In genomic region chr2:231514951-231515297, GRCh38 we compare ENCODE assay signal across 8 cellular contexts. TPM values are rescaled to one million over a fixed set of nuclear protein-coding genes. Genes with fewer than 3 reads are reported as not detected.
DNase-seq lines count a peak whose midpoint lies in the region; ATAC-seq, FAIRE-seq and TF ChIP-seq lines count a peak whose summit lies in the region.

No MANE protein-coding gene starts in this region.

- H3K36me3 Mint-ChIP-seq in activated CD4-positive, alpha-beta T cell treated with anti-CD3 and anti-CD28 coated beads for 36 hours (ENCODE audit: low read depth): peaks cover 6% of the 10 kb centered on the region
- peaks cover 3% of the 10 kb centered on the region for H3K36me3 Mint-ChIP-seq in activated T-helper 2 cell treated with anti-CD3 and anti-CD28 coated beads, Interferon-gamma antibody, Interleukin-2, Interleukin-4, amounts not matched to agents 10 μg/mL and 5 μg/mL and 100 μg/mL, durations not matched to agents 14 hours and 24 hours and 36 hours (ENCODE audit: low read depth)

- ATAC-seq in activated CD4-positive, alpha-beta T cell treated with anti-CD3 and anti-CD28 coated beads for 36 hours: no peak
- ATAC-seq in HG03159 (IDR thresholded peaks at IDR 0.05; ENCODE audit: unreplicated experiment) (no peak), HG02852 (IDR thresholded peaks at IDR 0.05; ENCODE audit: unreplicated experiment) (no peak), HG03039 (IDR thresholded peaks at IDR 0.05; ENCODE audit: unreplicated experiment) (no peak)

- TF ChIP-seq CTCF in keratinocyte (optimal IDR thresholded peaks at IDR 0.05 in 1 of 3, IDR thresholded peaks at IDR 0.05 in 1 of 3, conservative IDR thresholded peaks at IDR 0.05 in 1 of 3; ENCODE audit: extremely low read depth in 1 of 3, insufficient read depth in 2 of 3, low read length in 3 of 3): no peak
- no peak for TF ChIP-seq CTCF in suprapubic skin (IDR thresholded peaks at IDR 0.05)

- H3K36me3 ChIP-seq in keratinocyte (ENCODE audit: control insufficient read depth in 2 of 2, extremely low read depth in 1 of 2, insufficient read depth in 2 of 2, low read length in 2 of 2) (no peaks in the 10 kb centered on the region), suprapubic skin (no peaks in the 10 kb centered on the region)

- no peak for TF ChIP-seq POLR2A in suprapubic skin (IDR thresholded peaks at IDR 0.05)

- WGBS in suprapubic skin: 29% methylated on average over 7 of the region's 7 CpGs

- H3K9me1 ChIP-seq in keratinocyte (ENCODE audit: control insufficient read depth, extremely low read depth, insufficient read depth, low read length): no peaks in the 10 kb centered on the region

- no peak for TF ChIP-seq EP300 in suprapubic skin (IDR thresholded peaks at IDR 0.05)

- H3K4me3 Mint-ChIP-seq in activated CD4-positive, alpha-beta T cell treated with anti-CD3 and anti-CD28 coated beads for 36 hours: peak overlapping the region; percentile 83
- peak overlapping the region; percentile 95 for H3K4me3 Mint-ChIP-seq in activated T-helper 2 cell treated with anti-CD3 and anti-CD28 coated beads, Interferon-gamma antibody, Interleukin-2, Interleukin-4, amounts not matched to agents 10 μg/mL and 5 μg/mL and 100 μg/mL, durations not matched to agents 14 hours and 24 hours and 36 hours (ENCODE audit: low read depth)

- peak overlapping the region; percentile 81 for H3K9ac ChIP-seq in keratinocyte (ENCODE audit: control insufficient read depth, extremely low read depth, insufficient read depth, low read length)

- H3K27ac ChIP-seq in keratinocyte (ENCODE audit: control insufficient read depth, insufficient read depth, low read length) (peak overlapping the region; percentile 58), suprapubic skin (peak overlapping the region; percentile 91)

- H3K27ac Mint-ChIP-seq in activated CD4-positive, alpha-beta T cell treated with anti-CD3 and anti-CD28 coated beads for 36 hours: peak overlapping the region; percentile 95
- peak overlapping the region; percentile 98 for H3K27ac Mint-ChIP-seq in activated T-helper 2 cell treated with anti-CD3 and anti-CD28 coated beads, Interferon-gamma antibody, Interleukin-2, Interleukin-4, amounts not matched to agents 10 μg/mL and 5 μg/mL and 100 μg/mL, durations not matched to agents 14 hours and 24 hours and 36 hours

- no peaks in the 10 kb centered on the region for H3K27me3 ChIP-seq in keratinocyte (ENCODE audit: control insufficient read depth, extremely low read depth, insufficient read depth, low read length)
- H3K27me3 ChIP-seq in suprapubic skin: no peaks in the 10 kb centered on the region

- H3K4me3 ChIP-seq in keratinocyte (ENCODE audit: control insufficient read depth in 2 of 3, extremely low read depth in 1 of 3, insufficient read depth in 2 of 3, low read depth in 1 of 3, low read length in 3 of 3): peak overlapping the region; percentile 46 to 78 (median 57)
- peak overlapping the region; percentile 77 for H3K4me3 ChIP-seq in suprapubic skin

- POLR2A ChIA-PET in activated CD4-positive, alpha-beta T cell treated with anti-CD3 and anti-CD28 coated beads for 36 hours (lab: Charles Lee): interaction anchor here (0.6 to 1.6 kb wide), 5 partner anchors 51 to 192 kb away, joined by 3 to 15 read pairs (median 3); partner anchors contain the start of gene NCL

- H3K4me2 ChIP-seq in keratinocyte (ENCODE audit: control insufficient read depth, extremely low read depth, insufficient read depth, low read depth, low read length): peak overlapping the region; percentile 96

- H3K79me2 ChIP-seq in keratinocyte (ENCODE audit: control insufficient read depth, insufficient read depth, low read length): no peaks in the 10 kb centered on the region

- no peaks in the 10 kb centered on the region for H3K9me3 Mint-ChIP-seq in activated CD4-positive, alpha-beta T cell treated with anti-CD3 and anti-CD28 coated beads for 36 hours (ENCODE audit: low read depth)
- H3K9me3 Mint-ChIP-seq in activated T-helper 2 cell treated with anti-CD3 and anti-CD28 coated beads, Interferon-gamma antibody, Interleukin-2, Interleukin-4, amounts not matched to agents 10 μg/mL and 5 μg/mL and 100 μg/mL, durations not matched to agents 14 hours and 24 hours and 36 hours: no peaks in the 10 kb centered on the region

- H2AFZ ChIP-seq in keratinocyte (ENCODE audit: control insufficient read depth, low read length): peak overlapping the region; percentile 95

- no peaks in the 10 kb centered on the region for H3K27me3 Mint-ChIP-seq in activated CD4-positive, alpha-beta T cell treated with anti-CD3 and anti-CD28 coated beads for 36 hours
- no peaks in the 10 kb centered on the region for H3K27me3 Mint-ChIP-seq in activated T-helper 2 cell treated with anti-CD3 and anti-CD28 coated beads, Interferon-gamma antibody, Interleukin-2, Interleukin-4, amounts not matched to agents 10 μg/mL and 5 μg/mL and 100 μg/mL, durations not matched to agents 14 hours and 24 hours and 36 hours (ENCODE audit: low read depth)

- peaks cover 13% of the 10 kb centered on the region for H3K4me1 Mint-ChIP-seq in activated CD4-positive, alpha-beta T cell treated with anti-CD3 and anti-CD28 coated beads for 36 hours
- H3K4me1 Mint-ChIP-seq in activated T-helper 2 cell treated with anti-CD3 and anti-CD28 coated beads, Interferon-gamma antibody, Interleukin-2, Interleukin-4, amounts not matched to agents 10 μg/mL and 5 μg/mL and 100 μg/mL, durations not matched to agents 14 hours and 24 hours and 36 hours (ENCODE audit: low read depth): peaks cover 17% of the 10 kb centered on the region

- H4K20me1 ChIP-seq in keratinocyte (ENCODE audit: control insufficient read depth, extremely low read depth, insufficient read depth, low read length): no peaks in the 10 kb centered on the region

- dilution Hi-C loops in keratinocyte (cut with MboI; ENCODE audit: extremely low pct_ligation_motif_present, low sequenced_read_pairs): no loop called here

- no peak for FAIRE-seq in keratinocyte (lab: Jason Lieb, UNC)

- H3K9me3 ChIP-seq in keratinocyte (ENCODE audit: control insufficient read depth, low read depth, low read length): no peaks in the 10 kb centered on the region
- H3K9me3 ChIP-seq in suprapubic skin: no peaks in the 10 kb centered on the region

- peaks cover 10% of the 10 kb centered on the region for H3K4me1 ChIP-seq in keratinocyte (ENCODE audit: control insufficient read depth, extremely low read depth, insufficient read depth, low read length)
- H3K4me1 ChIP-seq in suprapubic skin: peaks cover 15% of the 10 kb centered on the region

- no peak for DNase-seq in activated CD4-positive, alpha-beta T cell treated with anti-CD3 and anti-CD28 coated beads for 36 hours
- no peak for DNase-seq in activated CD4-positive, alpha-beta T cell treated with anti-CD3 and anti-CD28 coated beads for 48 hours
- no peak for DNase-seq in activated T-helper 2 cell treated with anti-CD3 and anti-CD28 coated beads, Interferon-gamma antibody, Interleukin-2, Interleukin-4, amounts not matched to agents 10 μg/mL and 5 μg/mL and 100 μg/mL, durations not matched to agents 14 hours and 24 hours and 36 hours (ENCODE audit: low spot score)
- DNase-seq in keratinocyte (ENCODE audit: low read depth, low spot score): no peak
- peak in 1 of 2 donors; percentile 13 for DNase-seq in suprapubic skin (ENCODE audit: low spot score in 2 of 2)

- intact Hi-C loops in activated CD4-positive, alpha-beta T cell treated with anti-CD3 and anti-CD28 coated beads for 36 hours (cut with DNase I, micrococcal nuclease): loop anchor here (1.0 to 2.0 kb wide), 12 partner anchors 32 to 1036 kb away; partner anchors contain the start of genes NCL (in 2 of the 2), PDE6D (in 2 of the 2), ARMC9 (in 1 of the 2) and EIF4E2 (in 1 of the 2)
- intact Hi-C loops in activated T-helper 2 cell treated with anti-CD3 and anti-CD28 coated beads, Interferon-gamma antibody, Interleukin-2, Interleukin-4, amounts not matched to agents 10 μg/mL and 5 μg/mL and 100 μg/mL, durations not matched to agents 14 hours and 24 hours and 36 hours (cut with micrococcal nuclease): loop anchor here (1.0 to 2.0 kb wide), 6 partner anchors 16 to 266 kb away; partner anchors contain the start of genes NCL, NMUR1 and PDE6D

- CTCF ChIA-PET in activated CD4-positive, alpha-beta T cell treated with anti-CD3 and anti-CD28 coated beads for 36 hours (lab: Charles Lee): interaction anchor here (0.6 to 1.7 kb wide), 8 partner anchors 11 to 200 kb away, joined by 3 to 5 read pairs (median 4); no protein-coding TSS in a partner anchor

RNA-seq across cellular contexts. Expression of gene NMUR1, which starts 15.3 kb away (rescaled TPM):
- not detected for total RNA-seq in activated CD4-positive, alpha-beta T cell treated with anti-CD3 and anti-CD28 coated beads for 36 hours
- total RNA-seq in activated T-helper 2 cell treated with anti-CD3 and anti-CD28 coated beads, Interferon-gamma antibody, Interleukin-2, Interleukin-4, amounts not matched to agents 10 μg/mL and 5 μg/mL and 100 μg/mL, durations not matched to agents 14 hours and 24 hours and 36 hours: 0.16 and 0.28 TPM in 2 replicates
- not detected in 3 replicates for polyA plus RNA-seq in keratinocyte
- not detected for polyA plus RNA-seq in keratinocyte (2011; ENCODE audit: low read depth)
- polyA plus RNA-seq in keratinocyte (2011; cell fraction: cytosol; rRNA removed): not detected in 2 replicates
- polyA plus RNA-seq in keratinocyte (2011; cell fraction: nucleus; rRNA removed): not detected in 2 replicates
- polyA plus RNA-seq in keratinocyte (2012; ENCODE audit: low replicate concordance): not detected in 2 replicates
- not detected in 3 replicates for polyA minus RNA-seq in keratinocyte
- not detected for polyA minus RNA-seq in keratinocyte (2011; cell fraction: cytosol; rRNA and poly(A)+ RNA removed)
- not detected in 2 replicates for polyA minus RNA-seq in keratinocyte (2011; cell fraction: nucleus; rRNA and poly(A)+ RNA removed)
- total RNA-seq in suprapubic skin: under 1 TPM in 3 of 4 donors, not detected in 1; 0.15 to 0.31 (median 0.21) TPM

RNA-seq across cellular contexts. Expression of gene NCL, which starts 50.6 kb away (rescaled TPM):
- total RNA-seq in activated CD4-positive, alpha-beta T cell treated with anti-CD3 and anti-CD28 coated beads for 36 hours: 1,000 to 10,000 TPM; 1,311 to 1,332 TPM
- 1,292 and 1,329 TPM in 2 replicates for total RNA-seq in activated T-helper 2 cell treated with anti-CD3 and anti-CD28 coated beads, Interferon-gamma antibody, Interleukin-2, Interleukin-4, amounts not matched to agents 10 μg/mL and 5 μg/mL and 100 μg/mL, durations not matched to agents 14 hours and 24 hours and 36 hours
- polyA plus RNA-seq in keratinocyte: 103 to 247 TPM (median 123 TPM) in 3 replicates
- polyA plus RNA-seq in keratinocyte (2011; ENCODE audit: low read depth): 560 TPM
- 241 and 313 TPM in 2 replicates for polyA plus RNA-seq in keratinocyte (2011; cell fraction: cytosol; rRNA removed)
- polyA plus RNA-seq in keratinocyte (2011; cell fraction: nucleus; rRNA removed): 345 and 392 TPM in 2 replicates
- 186 and 511 TPM in 2 replicates for polyA plus RNA-seq in keratinocyte (2012; ENCODE audit: low replicate concordance)
- 15.1 to 107 TPM (median 36.5 TPM) in 3 replicates for polyA minus RNA-seq in keratinocyte
- 50.8 TPM for polyA minus RNA-seq in keratinocyte (2011; cell fraction: cytosol; rRNA and poly(A)+ RNA removed)
- 24.5 and 111 TPM in 2 replicates for polyA minus RNA-seq in keratinocyte (2011; cell fraction: nucleus; rRNA and poly(A)+ RNA removed)
- total RNA-seq in suprapubic skin: 100 to 1,000 TPM; 142 to 384 (median 205) TPM
